Comparison of ENCODE assay signal across 15 cellular contexts in the genomic region with DNA sequence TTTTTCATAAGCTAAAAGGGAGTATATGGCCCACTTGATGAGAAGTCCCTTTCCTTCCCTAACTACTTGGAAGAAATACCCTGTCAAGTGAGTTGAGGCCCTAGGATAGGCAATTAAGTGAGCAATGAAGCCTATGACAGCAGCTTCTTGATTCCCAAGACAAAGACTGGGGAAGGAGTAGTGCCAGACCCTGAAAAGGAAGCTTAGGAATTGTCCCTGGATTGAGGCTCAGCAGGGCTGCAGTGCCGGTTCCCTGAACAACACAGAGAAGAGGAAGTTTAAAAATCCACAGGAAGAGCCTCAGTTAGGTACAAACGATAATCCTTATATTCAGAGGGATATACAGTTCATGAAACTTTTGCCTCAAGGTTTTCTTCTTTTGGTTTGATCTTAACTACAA.
"Had no signal": no experiment of that assay in that cellular context is flagged by ENCODE, and none has a peak within 500 bp of the region (broad histone marks: within the 10 kb centered on the region; RNA-seq: fewer than 3 reads in every experiment).

No MANE protein-coding gene starts in this region.

- H3K36me3 Mint-ChIP-seq: activated naive CD4-positive, alpha-beta T cell treated with anti-CD3 and anti-CD28 coated beads, Interleukin-2, amount 50 U/mL, for 24 hours; natural killer cell treated with Interleukin-12 subunit alpha and Interleukin-12 subunit beta and Interleukin-15 and Interleukin-18, amount 100 ng/mL, for 72 hours; stimulated activated effector memory CD8-positive, alpha-beta T cell treated with anti-CD3 and anti-CD28 coated beads, Interleukin-12 subunit alpha, Interleukin-12 subunit beta, amount 100 ng/mL, for 72 hours had no signal

- H3K36me3 ChIP-seq: gastroesophageal sphincter, thyroid gland had no signal

- H3K27ac Mint-ChIP-seq: activated naive CD4-positive, alpha-beta T cell treated with anti-CD3 and anti-CD28 coated beads, Interleukin-2, amount 50 U/mL, for 24 hours; natural killer cell treated with Interleukin-12 subunit alpha and Interleukin-12 subunit beta and Interleukin-15 and Interleukin-18, amount 100 ng/mL, for 72 hours; stimulated activated effector memory CD8-positive, alpha-beta T cell treated with anti-CD3 and anti-CD28 coated beads, Interleukin-12 subunit alpha, Interleukin-12 subunit beta, amount 100 ng/mL, for 72 hours had no signal

- H3K4me3 Mint-ChIP-seq: activated naive CD4-positive, alpha-beta T cell treated with anti-CD3 and anti-CD28 coated beads, Interleukin-2, amount 50 U/mL, for 24 hours; natural killer cell treated with Interleukin-12 subunit alpha and Interleukin-12 subunit beta and Interleukin-15 and Interleukin-18, amount 100 ng/mL, for 72 hours; stimulated activated effector memory CD8-positive, alpha-beta T cell treated with anti-CD3 and anti-CD28 coated beads, Interleukin-12 subunit alpha, Interleukin-12 subunit beta, amount 100 ng/mL, for 72 hours had no signal

- H3K4me3 ChIP-seq: dorsolateral prefrontal cortex, gastroesophageal sphincter, lung, thyroid gland had no signal

- H3K27ac ChIP-seq: dorsolateral prefrontal cortex, gastroesophageal sphincter, thyroid gland had no signal

- ATAC-seq: activated CD4-positive, CD25-positive, alpha-beta regulatory T cell treated with anti-CD3 and anti-CD28 coated beads, Interleukin-2, amount 50 U/mL, for 24 hours; gastroesophageal sphincter; natural killer cell treated with Interleukin-12 subunit alpha and Interleukin-12 subunit beta and Interleukin-15 and Interleukin-18, amount 100 ng/mL, for 72 hours; stimulated activated effector memory CD8-positive, alpha-beta T cell treated with anti-CD3 and anti-CD28 coated beads, Interleukin-12 subunit alpha, Interleukin-12 subunit beta, amount 100 ng/mL, for 72 hours had no signal

- H3K27me3 ChIP-seq: dorsolateral prefrontal cortex, gastroesophageal sphincter, thyroid gland had no signal

- H3K9me3 ChIP-seq: gastroesophageal sphincter, thyroid gland had no signal

- FAIRE-seq: bronchial epithelial cell, endothelial cell of umbilical vein, small intestine had no signal

- DNase-seq: activated CD4-positive, alpha-beta T cell treated with anti-CD3 and anti-CD28 coated beads, Interleukin-2, amount 50 U/mL, for 4 hours; activated T-cell treated with anti-CD3 and anti-CD28 coated beads, Interleukin-2, amount 50 U/mL, for 1 hour; anterior cingulate cortex; dorsolateral prefrontal cortex; retina; thyroid gland had no signal

- H3K4me1 Mint-ChIP-seq: activated naive CD4-positive, alpha-beta T cell treated with anti-CD3 and anti-CD28 coated beads, Interleukin-2, amount 50 U/mL, for 24 hours; stimulated activated effector memory CD8-positive, alpha-beta T cell treated with anti-CD3 and anti-CD28 coated beads, Interleukin-12 subunit alpha, Interleukin-12 subunit beta, amount 100 ng/mL, for 72 hours had no signal

- H3K9me3 Mint-ChIP-seq: activated naive CD4-positive, alpha-beta T cell treated with anti-CD3 and anti-CD28 coated beads, Interleukin-2, amount 50 U/mL, for 24 hours; stimulated activated effector memory CD8-positive, alpha-beta T cell treated with anti-CD3 and anti-CD28 coated beads, Interleukin-12 subunit alpha, Interleukin-12 subunit beta, amount 100 ng/mL, for 72 hours had no signal
